25 cellular contexts compared by ENCODE assay signal in genomic region chr5:4906821-4907220, GRCh38.
"Had no signal": no experiment of that assay in that cellular context is flagged by ENCODE, and none has a peak within 500 bp of the region (broad histone marks: within the 10 kb centered on the region; RNA-seq: fewer than 3 reads in every experiment).

No MANE protein-coding gene starts in this region.

- DNase-seq: activated CD4-positive, alpha-beta T cell treated with anti-CD3 and anti-CD28 coated beads for 48 hours; activated CD4-positive, alpha-beta T cell treated with anti-CD3 and anti-CD28 coated beads, Interleukin-2, amount 50 U/mL, for 4 hours; activated CD4-positive, CD25-positive, alpha-beta regulatory T cell treated with anti-CD3 and anti-CD28 coated beads, Interleukin-2, amount 50 U/mL, for 72 hours; activated CD8-positive, alpha-beta memory T cell treated with anti-CD3 and anti-CD28 coated beads, Interleukin-2, amount 50 U/mL, for 48 hours; activated CD8-positive, alpha-beta T cell treated with anti-CD3 and anti-CD28 coated beads, Interleukin-2, amount 10 ng/mL, durations not matched to agents 7 days and 5 days; activated effector memory CD4-positive, alpha-beta T cell treated with anti-CD3 and anti-CD28 coated beads, Interleukin-2, amount 50 U/mL, for 16 hours; activated naive CD4-positive, alpha-beta T cell treated with Interleukin-2 at 50 U/mL for 16 hours; activated naive CD8-positive, alpha-beta T cell treated with anti-CD3 and anti-CD28 coated beads, Interleukin-2, amount 50 U/mL, for 24 hours; activated T-cell treated with anti-CD3 and anti-CD28 coated beads, Interleukin-2, amount 50 U/mL, for 1 hour; amniotic stem cell; Kasumi-1; NCI-H1048; NCI-H146; NCI-H187 treated with DMSO at 0.1 percent for 48 hours; NCI-H2081 treated with DMSO at 0.1 percent for 48 hours; NCI-H2171; NCI-H226; NCI-H774; SIG-M5; T-helper 17 cell; T-helper 9 cell had no signal

- H3K4me3 ChIP-seq: K562 had no signal

- H3K27me3 Mint-ChIP-seq: activated naive CD8-positive, alpha-beta T cell treated with anti-CD3 and anti-CD28 coated beads, Interleukin-2, amount 50 U/mL, for 24 hours; T-helper 17 cell had no signal

- ATAC-seq: activated CD8-positive, alpha-beta T cell treated with anti-CD3 and anti-CD28 coated beads, Interleukin-2, amount 10 ng/mL, durations not matched to agents 7 days and 5 days; activated naive CD4-positive, alpha-beta T cell treated with anti-CD3 and anti-CD28 coated beads, Interleukin-2, amount 50 U/mL, for 72 hours; activated naive CD8-positive, alpha-beta T cell treated with anti-CD3 and anti-CD28 coated beads, Interleukin-2, amount 50 U/mL, for 24 hours; T-helper 17 cell had no signal

- H3K4me1 Mint-ChIP-seq: activated naive CD8-positive, alpha-beta T cell treated with anti-CD3 and anti-CD28 coated beads, Interleukin-2, amount 50 U/mL, for 24 hours; T-helper 17 cell had no signal

- FAIRE-seq: bronchial epithelial cell, K562 had no signal

- H3K4me3 Mint-ChIP-seq: activated CD8-positive, alpha-beta T cell treated with anti-CD3 and anti-CD28 coated beads, Interleukin-2, amount 10 ng/mL, durations not matched to agents 7 days and 5 days; activated naive CD8-positive, alpha-beta T cell treated with anti-CD3 and anti-CD28 coated beads, Interleukin-2, amount 50 U/mL, for 24 hours; T-helper 17 cell; WTC11 had no signal

- H3K27ac Mint-ChIP-seq: activated CD8-positive, alpha-beta T cell treated with anti-CD3 and anti-CD28 coated beads, Interleukin-2, amount 10 ng/mL, durations not matched to agents 7 days and 5 days; activated naive CD4-positive, alpha-beta T cell treated with anti-CD3 and anti-CD28 coated beads, Interleukin-2, amount 50 U/mL, for 72 hours; activated naive CD8-positive, alpha-beta T cell treated with anti-CD3 and anti-CD28 coated beads, Interleukin-2, amount 50 U/mL, for 24 hours; T-helper 17 cell; WTC11 had no signal

- H3K36me3 Mint-ChIP-seq: activated naive CD4-positive, alpha-beta T cell treated with anti-CD3 and anti-CD28 coated beads, Interleukin-2, amount 50 U/mL, for 72 hours; WTC11 had no signal
